31 cellular contexts compared by ENCODE assay signal in the genomic region with DNA sequence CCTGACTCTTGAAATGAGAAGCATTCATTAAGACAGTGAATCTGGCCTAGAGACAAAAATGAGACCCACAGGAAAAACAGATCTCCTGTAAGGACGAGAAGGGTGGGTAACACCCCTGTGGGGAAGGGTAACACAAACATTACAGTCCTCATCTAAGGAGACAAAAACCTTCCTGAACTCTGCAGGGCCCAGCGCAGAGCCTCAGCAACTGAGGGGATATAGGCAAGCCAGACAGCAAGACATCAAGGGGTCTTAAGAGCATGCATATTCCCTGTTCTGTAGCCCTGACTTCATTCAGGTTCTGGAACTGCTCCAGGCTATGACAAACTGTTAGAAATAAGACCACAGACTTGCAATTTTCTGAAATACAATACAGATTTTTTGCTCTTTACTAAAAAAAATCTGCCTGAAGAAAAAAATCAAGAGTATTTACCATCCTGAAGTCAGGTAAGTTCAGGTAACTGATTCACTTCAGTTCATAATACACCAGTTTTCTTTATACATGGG. TPM values are rescaled to one million over a fixed set of nuclear protein-coding genes. Genes with fewer than 3 reads are reported as not detected.
DNase-seq lines count a peak whose midpoint lies in the region; ATAC-seq, FAIRE-seq and TF ChIP-seq lines count a peak whose summit lies in the region.
"Had no signal": no experiment of that assay in that cellular context is flagged by ENCODE, and none has a peak within 500 bp of the region (broad histone marks: within the 10 kb centered on the region; RNA-seq: fewer than 3 reads in every experiment).

No MANE protein-coding gene starts in this region.

- peaks cover 38% of the 10 kb centered on the region for H3K36me3 Mint-ChIP-seq in GM23338 (ENCODE audit: low read depth)
- H3K36me3 Mint-ChIP-seq in activated T-helper 17 cell treated with anti-CD3 and anti-CD28 coated beads, Interleukin-2, amount 50 U/mL, for 72 hours (ENCODE audit: low read depth): peaks cover 52% of the 10 kb centered on the region
- peaks cover 23% of the 10 kb centered on the region for H3K36me3 Mint-ChIP-seq in endodermal cell (ENCODE audit: low read depth)
- H3K36me3 Mint-ChIP-seq in activated CD4-positive, alpha-beta T cell treated with anti-CD3 and anti-CD28 coated beads, Interleukin-2, amount 10 ng/mL, durations not matched to agents 7 days and 5 days (ENCODE audit: low read depth): peaks cover 41% of the 10 kb centered on the region

- H3K9ac ChIP-seq in endodermal cell (ENCODE audit: extremely low read depth, low read length, poor library complexity, severe bottlenecking) (no peak overlapping the region), HepG2 (ENCODE audit: insufficient read depth, low read depth, low read length) (no peak overlapping the region)

- no peak for TF ChIP-seq RAD21 in HepG2 (CRISPR knock-in tag; IDR thresholded peaks at IDR 0.05)

- POLR2A ChIA-PET in activated CD4-positive, alpha-beta T cell treated with anti-CD3 and anti-CD28 coated beads, Interleukin-2, amount 10 ng/mL, durations not matched to agents 7 days and 5 days (lab: Charles Lee): no interaction called here
- POLR2A ChIA-PET in HepG2 (lab: Yijun Ruan, JAX): no interaction called here

- peaks cover 2% of the 10 kb centered on the region for H3K27me3 Mint-ChIP-seq in GM23338 (ENCODE audit: insufficient read depth, low read depth, poor library complexity)
- H3K27me3 Mint-ChIP-seq in activated T-helper 17 cell treated with anti-CD3 and anti-CD28 coated beads, Interleukin-2, amount 50 U/mL, for 72 hours: no peaks in the 10 kb centered on the region
- no peaks in the 10 kb centered on the region for H3K27me3 Mint-ChIP-seq in endodermal cell (ENCODE audit: insufficient read depth)
- H3K27me3 Mint-ChIP-seq in activated CD4-positive, alpha-beta T cell treated with anti-CD3 and anti-CD28 coated beads, Interleukin-2, amount 10 ng/mL, durations not matched to agents 7 days and 5 days: no peaks in the 10 kb centered on the region
- H3K27me3 Mint-ChIP-seq: activated CD4-positive, alpha-beta memory T cell treated with anti-CD3 and anti-CD28 coated beads, Interleukin-2, amount 10 ng/mL, durations not matched to agents 7 days and 5 days; B cell; natural killer cell treated with Interleukin-12 subunit alpha and Interleukin-12 subunit beta and Interleukin-15 and Interleukin-18, amount 100 ng/mL, for 72 hours had no signal

- no peak for FAIRE-seq in HepG2 (lab: Jason Lieb, UNC)
- FAIRE-seq: frontal cortex, GM12892, RCC 7860 had no signal

- H3K27ac Mint-ChIP-seq in GM23338: peak overlapping the region; percentile 89
- peak overlapping the region; percentile 48 for H3K27ac Mint-ChIP-seq in activated T-helper 17 cell treated with anti-CD3 and anti-CD28 coated beads, Interleukin-2, amount 50 U/mL, for 72 hours
- H3K27ac Mint-ChIP-seq in endodermal cell: peak overlapping the region; percentile 65
- no peak overlapping the region for H3K27ac Mint-ChIP-seq in activated CD4-positive, alpha-beta T cell treated with anti-CD3 and anti-CD28 coated beads, Interleukin-2, amount 10 ng/mL, durations not matched to agents 7 days and 5 days
- H3K27ac Mint-ChIP-seq: activated CD4-positive, alpha-beta memory T cell treated with anti-CD3 and anti-CD28 coated beads, Interleukin-2, amount 10 ng/mL, durations not matched to agents 7 days and 5 days; B cell; CD8-positive, alpha-beta T cell; T-helper 2 cell treated with Interferon-gamma antibody and Interleukin-4, amounts not matched to agents 5 μg/mL and 100 μg/mL, for 36 hours had no signal

- no peaks in the 10 kb centered on the region for H4K20me1 ChIP-seq in GM23338 (replicated peaks; ENCODE audit: insufficient read depth)
- no peaks in the 10 kb centered on the region for H4K20me1 ChIP-seq in HepG2 (ENCODE audit: insufficient read depth, low read length)

- H3K27ac ChIP-seq in GM23338 (ENCODE audit: low read depth) (peak overlapping the region; percentile 74), endodermal cell (ENCODE audit: low read depth, low read length) (no peak overlapping the region), HepG2 (ENCODE audit: extremely low read length, insufficient read depth, low read length) (no peak overlapping the region)
- H3K27ac ChIP-seq in effector memory CD4-positive, alpha-beta T cell (ENCODE audit: insufficient read depth, low read length, poor library complexity, severe bottlenecking): no peak overlapping the region
- H3K27ac ChIP-seq: sigmoid colon, tibial artery, vagina had no signal

- no peaks in the 10 kb centered on the region; the same call in 1 of the 2 replicates for H3F3A ChIP-seq in GM23338 (replicated peaks; ENCODE audit: low read depth)

- no peak for TF ChIP-seq CTCF in GM23338 (conservative IDR thresholded peaks at IDR 0.05; ENCODE audit: low read depth in 2 of 2)
- no peak for TF ChIP-seq CTCF in endodermal cell (conservative IDR thresholded peaks at IDR 0.05)
- TF ChIP-seq CTCF in HepG2 (CRISPR knock-in tag; IDR thresholded peaks at IDR 0.05): no peak

- intact Hi-C loops in HepG2 (cut with micrococcal nuclease; ENCODE audit: unreplicated experiment): no loop called here

- in situ Hi-C loops in HepG2 (cut with HindIII; ENCODE audit: extremely low pct_ligation_motif_present, low pct_unique_long_range_greater_than_20kb): no loop called here

- ATAC-seq in GM23338 (peak; percentile 84), HepG2 (no peak)
- ATAC-seq in activated T-helper 17 cell treated with anti-CD3 and anti-CD28 coated beads, Interleukin-2, amount 50 U/mL, for 72 hours (replicated peaks): no peak
- ATAC-seq: CD8-positive, alpha-beta T cell; natural killer cell treated with Interleukin-12 subunit alpha and Interleukin-12 subunit beta and Interleukin-15 and Interleukin-18, amount 100 ng/mL, for 72 hours had no signal

- peaks cover 39% of the 10 kb centered on the region for H3K4me1 ChIP-seq in GM23338 (ENCODE audit: insufficient read depth)
- H3K4me1 ChIP-seq in endodermal cell (ENCODE audit: control insufficient read depth, insufficient read depth, low read length): no peaks in the 10 kb centered on the region
- H3K4me1 ChIP-seq in HepG2 (ENCODE audit: insufficient read depth, low read length): no peaks in the 10 kb centered on the region
- H3K4me1 ChIP-seq in effector memory CD4-positive, alpha-beta T cell (ENCODE audit: control insufficient read depth, insufficient read depth, low read length, poor library complexity, severe bottlenecking): no peaks in the 10 kb centered on the region
- H3K4me1 ChIP-seq: sigmoid colon, tibial artery, vagina had no signal

- DNase-seq in GM23338 (ENCODE audit: low spot score) (peak; percentile 31), endodermal cell (no peak), iris pigment epithelial cell (ENCODE audit: low read depth) (peak; percentile 71), HepG2 (ENCODE audit: low spot score) (no peak), glomerular visceral epithelial cell (ENCODE audit: extremely low spot score) (no peak)
- no peak for DNase-seq in activated CD4-positive, alpha-beta T cell treated with anti-CD3 and anti-CD28 coated beads, Interleukin-2, amount 10 ng/mL, durations not matched to agents 7 days and 5 days
- no peak for DNase-seq in effector memory CD4-positive, alpha-beta T cell
- DNase-seq: activated CD4-positive, alpha-beta memory T cell treated with anti-CD3 and anti-CD28 coated beads, Interleukin-2, amount 10 ng/mL, durations not matched to agents 7 days and 5 days; activated CD4-positive, alpha-beta T cell treated with anti-CD3 and anti-CD28 coated beads for 1 hour; activated CD8-positive, alpha-beta memory T cell treated with anti-CD3 and anti-CD28 coated beads, Interleukin-2, amount 50 U/mL, for 48 hours; activated effector memory CD4-positive, alpha-beta T cell treated with Interleukin-2 at 50 U/mL for 16 hours; CD8-positive, alpha-beta T cell; effector CD8-positive, alpha-beta T cell; erythroblast; NCI-H146; NCI-H2107; NCI-H345; NCI-H748 treated with DMSO at 0.1 percent for 48 hours; SHP77 treated with DMSO at 0.1 percent for 48 hours; sigmoid colon; stimulated activated CD4-positive, alpha-beta T cell treated with anti-CD3 and anti-CD28 coated beads, Interleukin-4, amount 100 ng/mL, for 24 hours; tibial artery had no signal

- TF ChIP-seq POLR2A in HepG2 (IDR thresholded peaks at IDR 0.05; ENCODE audit: insufficient read depth in 1 of 2, low read depth in 2 of 2, low read length in 2 of 2): no peak

- H3K4me1 Mint-ChIP-seq in GM23338 (peaks cover 43% of the 10 kb centered on the region), endodermal cell (peaks cover 25% of the 10 kb centered on the region)
- H3K4me1 Mint-ChIP-seq in activated T-helper 17 cell treated with anti-CD3 and anti-CD28 coated beads, Interleukin-2, amount 50 U/mL, for 72 hours: no peaks in the 10 kb centered on the region
- H3K4me1 Mint-ChIP-seq in activated CD4-positive, alpha-beta T cell treated with anti-CD3 and anti-CD28 coated beads, Interleukin-2, amount 10 ng/mL, durations not matched to agents 7 days and 5 days: peaks cover 6% of the 10 kb centered on the region
- H3K4me1 Mint-ChIP-seq: B cell had no signal

- CTCF ChIA-PET in activated CD4-positive, alpha-beta T cell treated with anti-CD3 and anti-CD28 coated beads, Interleukin-2, amount 10 ng/mL, durations not matched to agents 7 days and 5 days (lab: Charles Lee): no interaction called here
- CTCF ChIA-PET in HepG2 (lab: Yijun Ruan, JAX; ENCODE audit: low intra/inter-chr PET ratio, low total read pairs): no interaction called here

- H3K4me3 Mint-ChIP-seq in GM23338: no peak overlapping the region
- no peak overlapping the region for H3K4me3 Mint-ChIP-seq in activated T-helper 17 cell treated with anti-CD3 and anti-CD28 coated beads, Interleukin-2, amount 50 U/mL, for 72 hours
- no peak overlapping the region for H3K4me3 Mint-ChIP-seq in endodermal cell
- no peak overlapping the region for H3K4me3 Mint-ChIP-seq in activated CD4-positive, alpha-beta T cell treated with anti-CD3 and anti-CD28 coated beads, Interleukin-2, amount 10 ng/mL, durations not matched to agents 7 days and 5 days
- H3K4me3 Mint-ChIP-seq: activated CD4-positive, alpha-beta memory T cell treated with anti-CD3 and anti-CD28 coated beads, Interleukin-2, amount 10 ng/mL, durations not matched to agents 7 days and 5 days; B cell; CD8-positive, alpha-beta T cell; natural killer cell treated with Interleukin-12 subunit alpha and Interleukin-12 subunit beta and Interleukin-15 and Interleukin-18, amount 100 ng/mL, for 72 hours; T-helper 2 cell treated with Interferon-gamma antibody and Interleukin-4, amounts not matched to agents 5 μg/mL and 100 μg/mL, for 36 hours had no signal

- H3K79me2 ChIP-seq in GM23338 (replicated peaks; ENCODE audit: insufficient read depth) (no peaks in the 10 kb centered on the region), HepG2 (ENCODE audit: insufficient read depth, low read length) (no peaks in the 10 kb centered on the region)

- WGBS in endodermal cell (ENCODE audit: insufficient coverage in 1 of 2, insufficient read length in 1 of 2), 2 experiments: 94 to 100% methylated on average over 1 to 2 of the region's 2 CpGs
- WGBS in HepG2 (ENCODE audit: low lambda C conversion rate): 95% methylated on average over 2 of the region's 2 CpGs

- H3K9me3 ChIP-seq in endodermal cell (ENCODE audit: control insufficient read depth, low read length) (no peaks in the 10 kb centered on the region), HepG2 (ENCODE audit: low read length) (no peaks in the 10 kb centered on the region)
- H3K9me3 ChIP-seq in effector memory CD4-positive, alpha-beta T cell (ENCODE audit: control insufficient read depth, low read length): no peaks in the 10 kb centered on the region
- H3K9me3 ChIP-seq: sigmoid colon, tibial artery, vagina had no signal

- no peak for TF ChIP-seq EP300 in HepG2 (IDR thresholded peaks at IDR 0.05; ENCODE audit: low read depth in 2 of 2, low read length in 2 of 2)
- no peak for TF ChIP-seq EP300 in HepG2 (CRISPR knock-in tag; IDR thresholded peaks at IDR 0.05; ENCODE audit: borderline replicate concordance)

- H3K4me2 ChIP-seq in GM23338 (peak overlapping the region; percentile 35), HepG2 (ENCODE audit: low read depth, low read length) (no peak overlapping the region)

- peaks cover 11% of the 10 kb centered on the region; the same call in 1 of the 2 replicates for H3K36me3 ChIP-seq in GM23338 (ENCODE audit: insufficient read depth)
- peaks cover 32% of the 10 kb centered on the region for H3K36me3 ChIP-seq in endodermal cell (ENCODE audit: control insufficient read depth, insufficient read depth, low read length)
- peaks cover 0 to 18% of the 10 kb centered on the region in 2 experiments; a peak in 2 of 5 replicates for H3K36me3 ChIP-seq in HepG2 (replicated peaks in 1 of 2; ENCODE audit: control insufficient read depth in 1 of 2, insufficient read depth in 2 of 2, low read length in 2 of 2)
- H3K36me3 ChIP-seq in effector memory CD4-positive, alpha-beta T cell (ENCODE audit: control insufficient read depth, insufficient read depth, low read length): peaks cover 37% of the 10 kb centered on the region

- no peaks in the 10 kb centered on the region for H3K9me2 ChIP-seq in GM23338 (ENCODE audit: insufficient read depth)

- H3K27me3 ChIP-seq in GM23338 (ENCODE audit: insufficient read depth) (no peaks in the 10 kb centered on the region), endodermal cell (ENCODE audit: control insufficient read depth, insufficient read depth, low read length, poor library complexity, severe bottlenecking) (no peaks in the 10 kb centered on the region), HepG2 (ENCODE audit: control insufficient read depth in 1 of 2, insufficient read depth in 2 of 2, low read length in 2 of 2) (no peaks in the 10 kb centered on the region)
- H3K27me3 ChIP-seq in effector memory CD4-positive, alpha-beta T cell (replicated peaks; ENCODE audit: control insufficient read depth, insufficient read depth, low read length, poor library complexity, severe bottlenecking): no peaks in the 10 kb centered on the region
- H3K27me3 ChIP-seq: sigmoid colon, tibial artery, vagina had no signal

- no peaks in the 10 kb centered on the region for H3K9me3 Mint-ChIP-seq in GM23338
- no peaks in the 10 kb centered on the region for H3K9me3 Mint-ChIP-seq in activated T-helper 17 cell treated with anti-CD3 and anti-CD28 coated beads, Interleukin-2, amount 50 U/mL, for 72 hours
- no peaks in the 10 kb centered on the region for H3K9me3 Mint-ChIP-seq in endodermal cell
- no peaks in the 10 kb centered on the region for H3K9me3 Mint-ChIP-seq in activated CD4-positive, alpha-beta T cell treated with anti-CD3 and anti-CD28 coated beads, Interleukin-2, amount 10 ng/mL, durations not matched to agents 7 days and 5 days
- H3K9me3 Mint-ChIP-seq: activated CD4-positive, alpha-beta memory T cell treated with anti-CD3 and anti-CD28 coated beads, Interleukin-2, amount 10 ng/mL, durations not matched to agents 7 days and 5 days; CD8-positive, alpha-beta T cell; natural killer cell treated with Interleukin-12 subunit alpha and Interleukin-12 subunit beta and Interleukin-15 and Interleukin-18, amount 100 ng/mL, for 72 hours; T-helper 2 cell treated with Interferon-gamma antibody and Interleukin-4, amounts not matched to agents 5 μg/mL and 100 μg/mL, for 36 hours had no signal

- no TSS peak for BruUV-seq in HepG2 (replicated peaks; lab: Mats Ljungman, UMichigan)

- no peak overlapping the region for H2AFZ ChIP-seq in GM23338
- H2AFZ ChIP-seq in HepG2 (ENCODE audit: low read length): no peak overlapping the region

- H3K4me3 ChIP-seq in GM23338 (peak overlapping the region; percentile 24; the same call in 1 of the 2 replicates), endodermal cell (ENCODE audit: low read length) (no peak overlapping the region), HepG2 (replicated peaks in 1 of 3; ENCODE audit: insufficient read depth in 1 of 3, low read depth in 2 of 3, low read length in 3 of 3) (no peak overlapping the region)
- H3K4me3 ChIP-seq in effector memory CD4-positive, alpha-beta T cell (ENCODE audit: insufficient read depth, low read depth, low read length, poor library complexity, severe bottlenecking): no peak overlapping the region
- H3K4me3 ChIP-seq: lung, sigmoid colon, tibial artery, vagina had no signal

RNA-seq across cellular contexts. Expression of a gene that starts 15.5 kb away (rescaled TPM):
- total RNA-seq in GM23338 (2014; rRNA removed; shearing (Covaris generic)): 44.7 and 55.7 TPM in 2 replicates
- polyA plus RNA-seq in GM23338 (2016; fragmentation: Nextera tagmentation; extraction: Ambion mirVana) (9.6 and 10.5 TPM in 2 replicates), HepG2 (2011; rRNA removed) (8.7 and 9.5 TPM in 2 replicates)
- total RNA-seq in activated T-helper 17 cell treated with anti-CD3 and anti-CD28 coated beads, Interleukin-2, amount 50 U/mL, for 72 hours: 10 to 100 TPM; 22.2 to 28.3 TPM
- total RNA-seq in endodermal cell (10 to 100 TPM; 14.1 to 15.0 TPM), HepG2 (2016; rRNA removed; fragmentation: Illumina TruSeq; extraction: Trizol) (21.3 and 25.3 TPM in 2 replicates)
- 18.6 TPM for polyA plus RNA-seq in endodermal cell (2013, experiment 1 of 2)
- polyA plus RNA-seq in endodermal cell (2013, experiment 2 of 2): 18.3 TPM
- 10 to 100 TPM; 12.9 to 13.3 TPM for total RNA-seq in activated CD4-positive, alpha-beta T cell treated with anti-CD3 and anti-CD28 coated beads, Interleukin-2, amount 10 ng/mL, durations not matched to agents 7 days and 5 days
- 2.5 and 3.1 TPM in 2 replicates for total RNA-seq in HepG2 (2016; cell fraction: cytosol; rRNA removed; fragmentation: Illumina TruSeq; extraction: Trizol; ENCODE audit: low read depth)
- total RNA-seq in HepG2 (2016; cell fraction: insoluble cytoplasmic fraction; rRNA removed; fragmentation: Illumina TruSeq; extraction: Trizol): 20.2 and 26.8 TPM in 2 replicates
- 12.7 and 12.9 TPM in 2 replicates for total RNA-seq in HepG2 (2016; cell fraction: membrane; rRNA removed; fragmentation: Illumina TruSeq; extraction: Trizol)
- 12.2 and 16.7 TPM in 2 replicates for total RNA-seq in HepG2 (2016; cell fraction: nucleus; rRNA removed; fragmentation: Illumina TruSeq; extraction: Trizol)
- polyA plus RNA-seq in HepG2 (2011; cell fraction: cytosol; rRNA removed): 8.8 and 11.9 TPM in 2 replicates
- polyA plus RNA-seq in HepG2 (2011; cell fraction: nucleus; rRNA removed): 5.7 and 8.2 TPM in 2 replicates
- 7.1 and 8.2 TPM in 2 replicates for polyA plus RNA-seq in HepG2 (2012)
- polyA plus RNA-seq in HepG2 (2016; cell fraction: cytosol; fragmentation: Illumina TruSeq; extraction: Trizol; ENCODE audit: low read depth): 2.7 TPM in 2 replicates
- 17.2 and 20.1 TPM in 2 replicates for polyA plus RNA-seq in HepG2 (2016; cell fraction: insoluble cytoplasmic fraction; fragmentation: Illumina TruSeq; extraction: Trizol; ENCODE audit: low read depth)
- polyA plus RNA-seq in HepG2 (2016; cell fraction: membrane; fragmentation: Illumina TruSeq; extraction: Trizol; ENCODE audit: low read depth): 6.7 and 7.6 TPM in 2 replicates
- 18.8 and 21.2 TPM in 2 replicates for polyA plus RNA-seq in HepG2 (2016; cell fraction: nucleus; fragmentation: Illumina TruSeq; extraction: Trizol; ENCODE audit: insufficient read depth, low read depth)
- 16.2 and 35.9 TPM in 2 replicates for polyA minus RNA-seq in HepG2 (2011; rRNA and poly(A)+ RNA removed; ENCODE audit: low replicate concordance)
- polyA minus RNA-seq in HepG2 (2011; cell fraction: cytosol; rRNA and poly(A)+ RNA removed): 13.8 and 16.8 TPM in 2 replicates
- 5.5 and 7.3 TPM in 2 replicates for polyA minus RNA-seq in HepG2 (2011; cell fraction: nucleus; rRNA and poly(A)+ RNA removed)

Comparison
In these comparisons a context has a peak if more than half of its experiments do, and no peak if none do; other contexts are left out.
1. DNase-seq: peak in GM23338 (single experiment) and iris pigment epithelial cell (single experiment); none in endodermal cell (single experiment), activated CD4-positive, alpha-beta T cell treated with anti-CD3 and anti-CD28 coated beads, Interleukin-2, amount 10 ng/mL, durations not matched to agents 7 days and 5 days (single experiment), HepG2 (single experiment), effector memory CD4-positive, alpha-beta T cell (0 of 3) and glomerular visceral epithelial cell (single experiment).